Comparison of ENCODE assay signal across 12 cellular contexts in the genomic region with DNA sequence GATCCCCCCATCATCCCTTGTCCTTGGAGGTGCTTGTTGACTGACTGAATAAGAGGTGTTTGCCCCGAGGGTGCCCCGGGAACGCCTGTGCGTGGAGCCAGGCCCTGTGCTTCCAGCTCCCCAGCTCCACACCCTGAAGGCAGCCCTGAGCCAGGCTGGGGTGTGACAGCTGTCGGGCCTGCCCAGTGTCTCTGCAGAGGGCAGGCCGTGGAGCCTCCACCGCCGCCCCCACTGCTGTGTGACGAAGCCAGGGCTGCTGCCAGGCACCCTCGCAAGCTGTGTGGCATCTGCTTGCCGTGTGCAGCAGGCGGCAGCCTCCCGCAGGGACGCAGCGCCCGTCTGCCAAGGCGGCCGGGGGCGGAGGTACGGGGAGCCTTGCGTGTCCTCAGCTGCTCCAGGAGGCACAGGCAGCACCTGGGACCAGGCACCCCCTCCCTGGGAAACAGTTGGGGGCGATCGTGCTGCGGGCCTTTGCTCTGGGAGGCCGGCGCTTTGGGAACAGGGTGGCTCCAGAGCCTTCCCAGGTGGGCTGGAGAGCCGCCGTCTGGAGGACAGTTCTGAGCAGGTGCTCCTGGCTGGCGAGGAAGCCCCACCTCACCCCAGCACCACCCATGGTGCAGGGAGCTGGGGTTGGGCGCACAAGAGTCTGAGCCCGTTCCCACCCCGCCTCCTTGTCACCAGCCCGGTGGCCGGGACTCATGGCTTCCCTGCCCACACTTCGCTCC. TPM values are rescaled to one million over a fixed set of nuclear protein-coding genes. Genes with fewer than 3 reads are reported as not detected.
DNase-seq lines count a peak whose midpoint lies in the region; ATAC-seq and TF ChIP-seq lines count a peak whose summit lies in the region.
"Had no signal": no experiment of that assay in that cellular context is flagged by ENCODE, and none has a peak within 500 bp of the region (broad histone marks: within the 10 kb centered on the region; RNA-seq: fewer than 3 reads in every experiment).

No MANE protein-coding gene starts in this region.

- TF ChIP-seq CTCF in mesothelial cell of epicardium (IDR thresholded peaks at IDR 0.05; ENCODE audit: unreplicated experiment) = no peak

- no peaks in the 10 kb centered on the region for H3K9me3 Mint-ChIP-seq in activated T-cell treated with anti-CD3 and anti-CD28 coated beads, Interleukin-2, amount 50 U/mL, for 72 hours
- no peaks in the 10 kb centered on the region for H3K9me3 Mint-ChIP-seq in mesothelial cell of epicardium
- H3K9me3 Mint-ChIP-seq: activated B cell treated with CpG ODN at 0.5 μM for 24 hours; activated naive CD4-positive, alpha-beta T cell treated with anti-CD3 and anti-CD28 coated beads, Interleukin-2, amount 50 U/mL, for 24 hours; IgD-negative memory B cell had no signal

- peaks cover 8% of the 10 kb centered on the region for H3K4me1 Mint-ChIP-seq in activated T-cell treated with anti-CD3 and anti-CD28 coated beads, Interleukin-2, amount 50 U/mL, for 72 hours (ENCODE audit: low read depth)
- H3K4me1 Mint-ChIP-seq in mesothelial cell of epicardium = peaks cover 5% of the 10 kb centered on the region

- H3K36me3 Mint-ChIP-seq in activated T-cell treated with anti-CD3 and anti-CD28 coated beads, Interleukin-2, amount 50 U/mL, for 72 hours (ENCODE audit: insufficient read depth in 2 of 2) = no peaks in the 10 kb centered on the region
- no peaks in the 10 kb centered on the region for H3K36me3 Mint-ChIP-seq in mesothelial cell of epicardium
- H3K36me3 Mint-ChIP-seq: activated naive CD4-positive, alpha-beta T cell treated with anti-CD3 and anti-CD28 coated beads, Interleukin-2, amount 50 U/mL, for 24 hours; IgD-negative memory B cell had no signal

- no peaks in the 10 kb centered on the region for H3K27me3 Mint-ChIP-seq in activated T-cell treated with anti-CD3 and anti-CD28 coated beads, Interleukin-2, amount 50 U/mL, for 72 hours (ENCODE audit: low read depth)
- H3K27me3 Mint-ChIP-seq in mesothelial cell of epicardium (ENCODE audit: low read depth) = no peaks in the 10 kb centered on the region
- H3K27me3 Mint-ChIP-seq: activated B cell treated with CpG ODN at 0.5 μM for 24 hours; activated naive CD4-positive, alpha-beta T cell treated with anti-CD3 and anti-CD28 coated beads, Interleukin-2, amount 50 U/mL, for 24 hours; IgD-negative memory B cell had no signal

- DNase-seq in COR-L47 (lab: John Stamatoyannopoulos, UW) (peak; percentile 99), NCI-H2171 (lab: John Stamatoyannopoulos, UW) (peak; percentile 98), epidermal melanocyte (ENCODE audit: insufficient read length, low spot score) (peak; percentile 43), myocyte (ENCODE audit: low read depth) (peak; percentile 86), mesothelial cell of epicardium (ENCODE audit: low spot score in 2 of 2, unreplicated experiment in 2 of 2) (no peak)
- DNase-seq in activated T-cell treated with anti-CD3 and anti-CD28 coated beads, Interleukin-2, amount 50 U/mL, for 72 hours = no peak
- DNase-seq: activated B cell treated with CpG ODN at 0.5 μM for 24 hours; stimulated activated CD4-positive, alpha-beta T cell treated with anti-CD3 and anti-CD28 coated beads, Interleukin-1b, Interleukin-23, amount 100 ng/mL, for 48 hours had no signal

- ATAC-seq in HG02571 (IDR thresholded peaks at IDR 0.05; ENCODE audit: unreplicated experiment) (no peak), GM21576 (IDR thresholded peaks at IDR 0.05; ENCODE audit: unreplicated experiment) (no peak)
- ATAC-seq in activated T-cell treated with anti-CD3 and anti-CD28 coated beads, Interleukin-2, amount 50 U/mL, for 72 hours (replicated peaks in 1 of 2) = no peak

- no peak overlapping the region for H3K27ac Mint-ChIP-seq in activated T-cell treated with anti-CD3 and anti-CD28 coated beads, Interleukin-2, amount 50 U/mL, for 72 hours
- no peak overlapping the region for H3K27ac Mint-ChIP-seq in mesothelial cell of epicardium
- H3K27ac Mint-ChIP-seq: activated B cell treated with CpG ODN at 0.5 μM for 24 hours; activated naive CD4-positive, alpha-beta T cell treated with anti-CD3 and anti-CD28 coated beads, Interleukin-2, amount 50 U/mL, for 24 hours; IgD-negative memory B cell had no signal

- H3K4me3 Mint-ChIP-seq in activated T-cell treated with anti-CD3 and anti-CD28 coated beads, Interleukin-2, amount 50 U/mL, for 72 hours = no peak overlapping the region
- H3K4me3 Mint-ChIP-seq in mesothelial cell of epicardium = no peak overlapping the region
- H3K4me3 Mint-ChIP-seq: activated B cell treated with CpG ODN at 0.5 μM for 24 hours; activated naive CD4-positive, alpha-beta T cell treated with anti-CD3 and anti-CD28 coated beads, Interleukin-2, amount 50 U/mL, for 24 hours had no signal

RNA-seq across cellular contexts. Expression of gene GSE1, which starts 26.6 kb away (rescaled TPM):
- total RNA-seq in myocyte (37.4 and 51.1 TPM in 2 replicates), mesothelial cell of epicardium (193 to 218 TPM (median 208 TPM) in 3 replicates)
- polyA plus RNA-seq in myocyte (2012) = 17.4 TPM
- total RNA-seq in activated T-cell treated with anti-CD3 and anti-CD28 coated beads, Interleukin-2, amount 50 U/mL, for 72 hours = 10 to 100 TPM; 26.7 to 30.9 TPM

RNA-seq across cellular contexts. Expression of gene GINS2, which starts 49.1 kb away (rescaled TPM):
- total RNA-seq in myocyte (0.88 and 2.9 TPM in 2 replicates), mesothelial cell of epicardium (13.4 to 15.3 TPM (median 14.8 TPM) in 3 replicates)
- polyA plus RNA-seq in myocyte (2012) = 1.1 TPM
- 10 to 100 TPM; 32.6 to 55.6 TPM for total RNA-seq in activated T-cell treated with anti-CD3 and anti-CD28 coated beads, Interleukin-2, amount 50 U/mL, for 72 hours

Comparison
In these comparisons a context has a peak if more than half of its experiments do, and no peak if none do; other contexts are left out.
1. DNase-seq: peak in COR-L47 (single experiment), NCI-H2171 (single experiment), epidermal melanocyte (single experiment) and myocyte (single experiment); none in activated T-cell treated with anti-CD3 and anti-CD28 coated beads, Interleukin-2, amount 50 U/mL, for 72 hours (0 of 2) and mesothelial cell of epicardium (0 of 2).